Comparison of ENCODE assay signal across 12 cellular contexts in genomic region chr10:17668435-17669184, GRCh38. TPM values are rescaled to one million over a fixed set of nuclear protein-coding genes. Genes with fewer than 3 reads are reported as not detected.
DNase-seq lines count a peak whose midpoint lies in the region; ATAC-seq, FAIRE-seq and TF ChIP-seq lines count a peak whose summit lies in the region.
"Had no signal": no experiment of that assay in that cellular context is flagged by ENCODE, and none has a peak within 500 bp of the region (broad histone marks: within the 10 kb centered on the region; RNA-seq: fewer than 3 reads in every experiment).

No MANE protein-coding gene starts in this region.

- in situ Hi-C loops in GM12878 (cut with MboI), result no loop called here

- H3K27ac ChIP-seq in CD4-positive, alpha-beta memory T cell (ENCODE audit: low read depth, low read length), result peak overlapping the region; percentile 39
- H3K27ac ChIP-seq in GM12878 (ENCODE audit: control insufficient read depth, insufficient read depth), result peak overlapping the region; percentile 62
- no peak overlapping the region for H3K27ac ChIP-seq in osteoblast (ENCODE audit: low read depth, low read length)

- H2AFZ ChIP-seq in GM12878 (ENCODE audit: control insufficient read depth, low read depth, low read length) (no peak overlapping the region; the same call in 1 of the 2 replicates), osteoblast (ENCODE audit: low read length) (no peak overlapping the region)

- H3K4me2 ChIP-seq in GM12878 (ENCODE audit: control insufficient read depth, insufficient read depth), result peak overlapping the region; percentile 62
- no peak overlapping the region for H3K4me2 ChIP-seq in osteoblast (ENCODE audit: insufficient read depth, low read length)

- intact Hi-C loops in CD4-positive, alpha-beta memory T cell (cut with micrococcal nuclease), result loop anchor here (2.0 kb wide), 2 partner anchors 14 to 24 kb away; partner anchors contain the start of gene STAM
- intact Hi-C loops in GM12878 (cut with micrococcal nuclease; ENCODE audit: unreplicated experiment), result no loop called here

- no peak for TF ChIP-seq RAD21 in GM12878 (IDR thresholded peaks at IDR 0.05; ENCODE audit: insufficient read depth, low read depth, low read length)

- H3K4me1 Mint-ChIP-seq in CD4-positive, alpha-beta memory T cell, result peaks cover 44 to 63% (median 49%) of the 10 kb centered on the region in 4 donors

- H3K79me2 ChIP-seq in GM12878 (ENCODE audit: control insufficient read depth, insufficient read depth, low read length), result peaks cover 27% of the 10 kb centered on the region
- peaks cover 76% of the 10 kb centered on the region for H3K79me2 ChIP-seq in osteoblast (ENCODE audit: insufficient read depth, low read length)

- SMC1A ChIA-PET in GM12878 (lab: Charles Lee; ENCODE audit: uncharacterized antibody, unreplicated experiment), result interaction anchor here (1.0 to 1.5 kb wide), 3 partner anchors 11 to 24 kb away, joined by 3 to 8 read pairs (median 4); partner anchors contain the start of gene STAM

- no peak for TF ChIP-seq POLR2A in GM12878 (IDR thresholded peaks at IDR 0.05; ENCODE audit: low read depth, low read length)

- no peaks in the 10 kb centered on the region for H3K9me3 Mint-ChIP-seq in CD4-positive, alpha-beta memory T cell
- H3K9me3 Mint-ChIP-seq: CD14-positive monocyte had no signal

- FAIRE-seq in GM19239 (lab: Jason Lieb, UNC) (peak; percentile 85), GM12878 (lab: Jason Lieb, UNC) (peak; percentile 71)

- POLR2A ChIA-PET in CD4-positive, alpha-beta memory T cell (lab: Charles Lee; ENCODE audit: partially characterized antibody), result interaction anchor here (0.9 to 6.2 kb wide), 5 partner anchors 8 to 24 kb away, joined by 5 to 39 read pairs (median 6); partner anchors contain the start of gene STAM
- POLR2A ChIA-PET in GM12878 (lab: Charles Lee), result interaction anchor here (1.4 kb wide), 2 partner anchors 9 to 22 kb away, joined by 4 to 5 read pairs; no protein-coding TSS in a partner anchor

- H3K27ac Mint-ChIP-seq in CD4-positive, alpha-beta memory T cell, result peak overlapping the region; percentile 7 to 92 (median 68)

- H4K20me1 ChIP-seq in GM12878 (ENCODE audit: control insufficient read depth, insufficient read depth) (no peaks in the 10 kb centered on the region), osteoblast (ENCODE audit: insufficient read depth, low read length) (no peaks in the 10 kb centered on the region)

- TF ChIP-seq CTCF in GM12878 (IDR thresholded peaks at IDR 0.05 in 2 of 3, conservative IDR thresholded peaks at IDR 0.05 in 1 of 3; ENCODE audit: control insufficient read depth in 2 of 3, extremely low read depth in 1 of 3, insufficient read depth in 1 of 3, low read depth in 3 of 3, low read length in 3 of 3) (no peak), GM10266 (IDR thresholded peaks at IDR 0.05; ENCODE audit: control insufficient read depth, insufficient read depth, low read depth, missing control alignments) (no peak), osteoblast (IDR thresholded peaks at IDR 0.05; ENCODE audit: extremely low read depth, low read depth, low read length) (no peak)

- WGBS in GM12878 (ENCODE audit: insufficient coverage, insufficient replicate concordance, low lambda C conversion rate, missing lambda C conversion rate), result 63% methylated on average over 6 of the region's 6 CpGs

- peaks cover 56% of the 10 kb centered on the region for H3K4me1 ChIP-seq in CD4-positive, alpha-beta memory T cell (ENCODE audit: insufficient read depth, low read length)
- peaks cover 12% of the 10 kb centered on the region for H3K4me1 ChIP-seq in GM12878 (ENCODE audit: control insufficient read depth, insufficient read depth, low read length)
- peaks cover 25% of the 10 kb centered on the region for H3K4me1 ChIP-seq in osteoblast (ENCODE audit: insufficient read depth, low read length)

- H3K27me3 ChIP-seq in CD4-positive, alpha-beta memory T cell (ENCODE audit: insufficient read depth, low read length), result no peaks in the 10 kb centered on the region
- H3K27me3 ChIP-seq in GM12878 (replicated peaks in 1 of 2; ENCODE audit: control insufficient read depth in 2 of 2, insufficient read depth in 2 of 2, low read length in 1 of 2), result no peaks in the 10 kb centered on the region
- no peaks in the 10 kb centered on the region for H3K27me3 ChIP-seq in osteoblast (ENCODE audit: insufficient read depth, low read length)
- H3K27me3 ChIP-seq: heart right ventricle had no signal

- peaks cover 15 to 20% of the 10 kb centered on the region in 2 donors for H3K36me3 Mint-ChIP-seq in CD4-positive, alpha-beta memory T cell

- DNase-seq in CD4-positive, alpha-beta memory T cell, result no peak
- no peak for DNase-seq in GM19239 (ENCODE audit: insufficient read length, low spot score)
- DNase-seq in GM12878 (ENCODE audit: low read depth, low spot score), result no peak
- no peak for DNase-seq in GM10266 (ENCODE audit: extremely low spot score)
- DNase-seq in NAMALWA (ENCODE audit: low spot score), result no peak
- no peak for DNase-seq in AML-193 (lab: John Stamatoyannopoulos, UW)
- DNase-seq in osteoblast (ENCODE audit: insufficient read length, low spot score, missing footprints), result no peak
- DNase-seq: heart right ventricle; NCI-H2029; stimulated activated CD4-positive, alpha-beta T cell treated with anti-CD3 and anti-CD28 coated beads, Interleukin-2, amount 100 ng/mL, for 24 hours had no signal

- H3K4me3 Mint-ChIP-seq in CD4-positive, alpha-beta memory T cell, result peak overlapping the region; percentile 8 to 80 (median 60)
- H3K4me3 Mint-ChIP-seq: CD14-positive monocyte had no signal

- H3K9ac ChIP-seq in GM12878 (ENCODE audit: control insufficient read depth, insufficient read depth, low read length), result peak overlapping the region; percentile 20; the same call in 1 of the 2 replicates

- no peak for TF ChIP-seq EP300 in GM12878 (IDR thresholded peaks at IDR 0.05; ENCODE audit: borderline replicate concordance in 1 of 2, control insufficient read depth in 1 of 2, low read depth in 2 of 2, low read length in 2 of 2)

- H3K9me3 ChIP-seq in CD4-positive, alpha-beta memory T cell (ENCODE audit: control insufficient read depth in 1 of 2, low read length in 2 of 2), result no peaks in the 10 kb centered on the region
- H3K9me3 ChIP-seq in GM12878 (replicated peaks; ENCODE audit: control insufficient read depth, insufficient read depth, low read length), result no peaks in the 10 kb centered on the region
- H3K9me3 ChIP-seq in osteoblast (ENCODE audit: low read depth, low read length), result no peaks in the 10 kb centered on the region
- H3K9me3 ChIP-seq: heart right ventricle had no signal

- no peak overlapping the region for H3K4me3 ChIP-seq in CD4-positive, alpha-beta memory T cell (ENCODE audit: low read length in 2 of 2)
- no peak overlapping the region for H3K4me3 ChIP-seq in GM12878
- no peak overlapping the region for H3K4me3 ChIP-seq in osteoblast (ENCODE audit: insufficient read depth, low read length)
- H3K4me3 ChIP-seq: heart right ventricle had no signal

- RAD21 ChIA-PET in GM12878 (lab: Charles Lee; ENCODE audit: unreplicated experiment), result interaction anchor here (1.1 kb wide), 2 partner anchors 16 to 24 kb away, joined by 3 read pairs; partner anchors contain the start of gene STAM

- no TSS peak for BruUV-seq in GM12878 (replicated peaks; lab: Mats Ljungman, UMichigan)

- no peaks in the 10 kb centered on the region for H3K27me3 Mint-ChIP-seq in CD4-positive, alpha-beta memory T cell

- no peaks in the 10 kb centered on the region for H3K36me3 ChIP-seq in CD4-positive, alpha-beta memory T cell (ENCODE audit: insufficient read depth, low read length)
- H3K36me3 ChIP-seq in GM12878 (ENCODE audit: control insufficient read depth in 2 of 2, insufficient read depth in 2 of 2, low read length in 1 of 2) (no peaks in the 10 kb centered on the region), osteoblast (ENCODE audit: insufficient read depth, low read length) (no peaks in the 10 kb centered on the region)
- H3K36me3 ChIP-seq: heart right ventricle had no signal

- ATAC-seq in HG03159 (IDR thresholded peaks at IDR 0.05; ENCODE audit: unreplicated experiment) (peak; percentile 16), GM12878 (peak; percentile 67)
- ATAC-seq: heart right ventricle had no signal

- CTCF ChIA-PET in CD4-positive, alpha-beta memory T cell (lab: Charles Lee; ENCODE audit: partially characterized antibody), result no interaction called here
- CTCF ChIA-PET in GM12878 (lab: Yijun Ruan, JAX), result no interaction called here

RNA-seq across cellular contexts. Expression of gene STAM, which starts 24.7 kb away (rescaled TPM):
- total RNA-seq in CD4-positive, alpha-beta memory T cell, result 10 to 100 TPM; 31.7 to 34.0 TPM
- polyA plus RNA-seq in CD4-positive, alpha-beta memory T cell, result 10 to 100 TPM; 11.3 to 13.8 TPM
- total RNA-seq in GM12878 (2013; cell fraction: nucleolus; rRNA removed), result 38.1 and 54.4 TPM in 2 replicates
- 11.1 and 11.5 TPM in 2 replicates for total RNA-seq in GM12878 (2014; rRNA removed)
- 14.7 and 15.1 TPM in 2 replicates for total RNA-seq in GM12878 (2014; rRNA removed; fragmentation: Illumina TruSeq; extraction: Trizol)
- 11.3 and 14.2 TPM in 2 replicates for total RNA-seq in GM12878 (2021)
- polyA plus RNA-seq in GM12878 (2011; ENCODE audit: low read depth), result 4.3 TPM
- 15.9 and 18.9 TPM in 2 replicates for polyA plus RNA-seq in GM12878 (2011; rRNA removed)
- polyA plus RNA-seq in GM12878 (2011; cell fraction: cytosol; rRNA removed), result 10.7 and 12.0 TPM in 2 replicates
- 16.1 and 18.4 TPM in 2 replicates for polyA plus RNA-seq in GM12878 (2011; cell fraction: nucleus; rRNA removed)
- polyA plus RNA-seq in GM12878 (2012), result 6.6 and 7.8 TPM in 2 replicates
- polyA plus RNA-seq in GM12878 (2014; fragmentation: Illumina TruSeq; extraction: Trizol), result 15.5 and 16.0 TPM in 2 replicates
- polyA plus RNA-seq in GM12878 (2014; fragmentation: Nextera tagmentation; extraction: Ambion mirVana), result 1 to 10 TPM; 8.8 to 9.6 TPM
- polyA plus RNA-seq in GM12878 (2014; rRNA removed), result 9.3 and 9.7 TPM in 2 replicates
- 10 to 100 TPM; 14.6 to 15.8 TPM for polyA plus RNA-seq in GM12878 (2016; fragmentation: Nextera tagmentation; extraction: Ambion mirVana)
- polyA minus RNA-seq in GM12878 (2011; rRNA and poly(A)+ RNA removed), result 22.8 and 23.9 TPM in 2 replicates
- 7.8 and 11.0 TPM in 2 replicates for polyA minus RNA-seq in GM12878 (2011; cell fraction: cytosol; rRNA and poly(A)+ RNA removed)
- 40.3 and 44.4 TPM in 2 replicates for polyA minus RNA-seq in GM12878 (2011; cell fraction: nucleus; rRNA and poly(A)+ RNA removed)
- total RNA-seq in osteoblast, result 45.6 and 56.0 TPM in 2 replicates

RNA-seq across cellular contexts. Expression of gene HACD1, which starts 51.4 kb away (rescaled TPM):
- 1 to 10 TPM; 1.7 to 3.4 TPM for total RNA-seq in CD4-positive, alpha-beta memory T cell
- 1 to 10 TPM; 1.4 to 3.1 TPM for polyA plus RNA-seq in CD4-positive, alpha-beta memory T cell
- 0.94 and 1.3 TPM in 2 replicates for total RNA-seq in GM12878 (2013; cell fraction: nucleolus; rRNA removed)
- 1.2 and 1.5 TPM in 2 replicates for total RNA-seq in GM12878 (2014; rRNA removed)
- 0.22 and 1.1 TPM in 2 replicates for total RNA-seq in GM12878 (2014; rRNA removed; fragmentation: Illumina TruSeq; extraction: Trizol)
- 0.38 and 0.80 TPM in 2 replicates for total RNA-seq in GM12878 (2021)
- polyA plus RNA-seq in GM12878 (2011; ENCODE audit: low read depth), result not detected
- 1.5 and 1.6 TPM in 2 replicates for polyA plus RNA-seq in GM12878 (2011; rRNA removed)
- 0.36 and 0.40 TPM in 2 replicates for polyA plus RNA-seq in GM12878 (2011; cell fraction: cytosol; rRNA removed)
- 1.0 and 1.4 TPM in 2 replicates for polyA plus RNA-seq in GM12878 (2011; cell fraction: nucleus; rRNA removed)
- 0.97 TPM in 1 of 2 replicates, not detected in the other for polyA plus RNA-seq in GM12878 (2012)
- 0.57 and 1.5 TPM in 2 replicates for polyA plus RNA-seq in GM12878 (2014; fragmentation: Illumina TruSeq; extraction: Trizol)
- polyA plus RNA-seq in GM12878 (2014; fragmentation: Nextera tagmentation; extraction: Ambion mirVana), result under 1 TPM in 1 of 2 experiments, not detected in 1; 0.29 TPM
- polyA plus RNA-seq in GM12878 (2014; rRNA removed), result 1.3 and 2.6 TPM in 2 replicates
- polyA plus RNA-seq in GM12878 (2016; fragmentation: Nextera tagmentation; extraction: Ambion mirVana), result under 1 TPM; 0.78 to 0.96 TPM
- 1.4 and 1.8 TPM in 2 replicates for polyA minus RNA-seq in GM12878 (2011; rRNA and poly(A)+ RNA removed)
- polyA minus RNA-seq in GM12878 (2011; cell fraction: cytosol; rRNA and poly(A)+ RNA removed), result not detected in 2 replicates
- 0.97 and 1.2 TPM in 2 replicates for polyA minus RNA-seq in GM12878 (2011; cell fraction: nucleus; rRNA and poly(A)+ RNA removed)
- 26.8 and 30.0 TPM in 2 replicates for total RNA-seq in osteoblast
